ENCODE assay signal across 12 cellular contexts in genomic region chr7:107746006-107746405, GRCh38. TPM values are rescaled to one million over a fixed set of nuclear protein-coding genes. Genes with fewer than 3 reads are reported as not detected.
A peak's percentile ranks its signal among the peaks of the same experiment; 100 is the strongest.
DNase-seq lines count a peak whose midpoint lies in the region; ATAC-seq and TF ChIP-seq lines count a peak whose summit lies in the region.
"Had no signal": no experiment of that assay in that cellular context is flagged by ENCODE, and none has a peak within 500 bp of the region (broad histone marks: within the 10 kb centered on the region; RNA-seq: fewer than 3 reads in every experiment).

No MANE protein-coding gene starts in this region.

- no peak overlapping the region for H3K9ac ChIP-seq in BLaER1

- H3K9me3 Mint-ChIP-seq in activated naive CD8-positive, alpha-beta T cell treated with anti-CD3 and anti-CD28 coated beads, Interleukin-2, amount 10 ng/mL, durations not matched to agents 7 days and 5 days: no peaks in the 10 kb centered on the region
- H3K9me3 Mint-ChIP-seq in mesothelial cell of epicardium: no peaks in the 10 kb centered on the region

- TF ChIP-seq CTCF in HL-60 (IDR thresholded peaks at IDR 0.05; ENCODE audit: insufficient read depth, low read length) (no peak), mesothelial cell of epicardium (IDR thresholded peaks at IDR 0.05; ENCODE audit: unreplicated experiment) (no peak)

- peaks cover 22% of the 10 kb centered on the region for H3K4me1 Mint-ChIP-seq in activated naive CD8-positive, alpha-beta T cell treated with anti-CD3 and anti-CD28 coated beads, Interleukin-2, amount 10 ng/mL, durations not matched to agents 7 days and 5 days
- H3K4me1 Mint-ChIP-seq in mesothelial cell of epicardium: peaks cover 24% of the 10 kb centered on the region

- H3K4me3 ChIP-seq in BLaER1 (no peak overlapping the region; the same call in 1 of the 2 replicates), HL-60 (replicated peaks; ENCODE audit: insufficient read depth, low read length) (peak overlapping the region; percentile 93; the same call in 1 of the 2 replicates)

- peaks cover 70% of the 10 kb centered on the region for H4K20me1 ChIP-seq in BLaER1

- H3K27ac ChIP-seq in BLaER1: no peak overlapping the region
- no peak overlapping the region for H3K27ac ChIP-seq in HL-60 (replicated peaks)
- H3K27ac ChIP-seq: epithelial cell of prostate had no signal

- POLR2A ChIA-PET in activated naive CD8-positive, alpha-beta T cell treated with anti-CD3 and anti-CD28 coated beads, Interleukin-2, amount 10 ng/mL, durations not matched to agents 7 days and 5 days (lab: Charles Lee): interaction anchor here (1.2 kb wide), 1 partner anchor 129 kb away, joined by 3 read pairs; no protein-coding TSS in a partner anchor

- no peaks in the 10 kb centered on the region for H3K27me3 Mint-ChIP-seq in activated naive CD8-positive, alpha-beta T cell treated with anti-CD3 and anti-CD28 coated beads, Interleukin-2, amount 10 ng/mL, durations not matched to agents 7 days and 5 days
- peaks cover 2% of the 10 kb centered on the region for H3K27me3 Mint-ChIP-seq in mesothelial cell of epicardium (ENCODE audit: low read depth)

- no peaks in the 10 kb centered on the region for H3K9me3 ChIP-seq in BLaER1

- no peak for ATAC-seq in activated naive CD8-positive, alpha-beta T cell treated with anti-CD3 and anti-CD28 coated beads, Interleukin-2, amount 10 ng/mL, durations not matched to agents 7 days and 5 days (ENCODE audit: low read depth)
- ATAC-seq: left colon had no signal

- H3K27me3 ChIP-seq in BLaER1: no peaks in the 10 kb centered on the region
- no peaks in the 10 kb centered on the region for H3K27me3 ChIP-seq in HL-60 (ENCODE audit: insufficient read depth, poor library complexity, severe bottlenecking)

- peaks cover 41% of the 10 kb centered on the region for H3K4me1 ChIP-seq in BLaER1

- H3K36me3 Mint-ChIP-seq in activated naive CD8-positive, alpha-beta T cell treated with anti-CD3 and anti-CD28 coated beads, Interleukin-2, amount 10 ng/mL, durations not matched to agents 7 days and 5 days: peaks cover 7% of the 10 kb centered on the region
- H3K36me3 Mint-ChIP-seq in mesothelial cell of epicardium: peaks cover 6% of the 10 kb centered on the region

- H3K36me3 ChIP-seq in BLaER1: peaks cover 18% of the 10 kb centered on the region

- H3K4me3 Mint-ChIP-seq in activated naive CD8-positive, alpha-beta T cell treated with anti-CD3 and anti-CD28 coated beads, Interleukin-2, amount 10 ng/mL, durations not matched to agents 7 days and 5 days: peak overlapping the region; percentile 95
- peak overlapping the region; percentile 97 for H3K4me3 Mint-ChIP-seq in mesothelial cell of epicardium

- no peak overlapping the region for H3K27ac Mint-ChIP-seq in activated naive CD8-positive, alpha-beta T cell treated with anti-CD3 and anti-CD28 coated beads, Interleukin-2, amount 10 ng/mL, durations not matched to agents 7 days and 5 days
- peak overlapping the region; percentile 11 for H3K27ac Mint-ChIP-seq in mesothelial cell of epicardium

- no peak for DNase-seq in HL-60 (ENCODE audit: low read depth in 1 of 2, low spot score in 1 of 2)
- DNase-seq in activated naive CD8-positive, alpha-beta T cell treated with anti-CD3 and anti-CD28 coated beads, Interleukin-2, amount 10 ng/mL, durations not matched to agents 7 days and 5 days: no peak
- DNase-seq in mesothelial cell of epicardium (ENCODE audit: low spot score in 2 of 2, unreplicated experiment in 2 of 2): no peak
- DNase-seq in iPS-NIHi11 (ENCODE audit: low spot score): no peak
- no peak for DNase-seq in NCI-H2196 treated with DMSO at 0.1 percent for 48 hours (lab: John Stamatoyannopoulos, UW; ENCODE audit: unreplicated experiment)
- no peak for DNase-seq in DMS114 treated with DMSO at 0.1 percent for 48 hours (lab: John Stamatoyannopoulos, UW; ENCODE audit: unreplicated experiment)
- DNase-seq in NCI-H526 (lab: John Stamatoyannopoulos, UW): no peak
- DNase-seq: left colon had no signal

- H3K4me2 ChIP-seq in BLaER1: peak overlapping the region; percentile 77

RNA-seq across cellular contexts. Expression of gene CBLL1, which starts 2.1 kb away (rescaled TPM):
- 10 to 100 TPM; 52.1 to 57.0 TPM for total RNA-seq in activated naive CD8-positive, alpha-beta T cell treated with anti-CD3 and anti-CD28 coated beads, Interleukin-2, amount 10 ng/mL, durations not matched to agents 7 days and 5 days
- total RNA-seq in mesothelial cell of epicardium: 25.3 to 28.6 TPM (median 27.5 TPM) in 3 replicates

RNA-seq across cellular contexts. Expression of gene SLC26A3, which starts 57.0 kb away (rescaled TPM):
- not detected for total RNA-seq in activated naive CD8-positive, alpha-beta T cell treated with anti-CD3 and anti-CD28 coated beads, Interleukin-2, amount 10 ng/mL, durations not matched to agents 7 days and 5 days
- total RNA-seq in mesothelial cell of epicardium: not detected in 3 replicates
- total RNA-seq: NCI-H460; T-helper 2 cell treated with Interferon-gamma antibody and Interleukin-4, amounts not matched to agents 100 ng/mL and 5 ng/mL, for 36 hours had no signal
